8 cellular contexts compared by ENCODE assay signal in the genomic region with DNA sequence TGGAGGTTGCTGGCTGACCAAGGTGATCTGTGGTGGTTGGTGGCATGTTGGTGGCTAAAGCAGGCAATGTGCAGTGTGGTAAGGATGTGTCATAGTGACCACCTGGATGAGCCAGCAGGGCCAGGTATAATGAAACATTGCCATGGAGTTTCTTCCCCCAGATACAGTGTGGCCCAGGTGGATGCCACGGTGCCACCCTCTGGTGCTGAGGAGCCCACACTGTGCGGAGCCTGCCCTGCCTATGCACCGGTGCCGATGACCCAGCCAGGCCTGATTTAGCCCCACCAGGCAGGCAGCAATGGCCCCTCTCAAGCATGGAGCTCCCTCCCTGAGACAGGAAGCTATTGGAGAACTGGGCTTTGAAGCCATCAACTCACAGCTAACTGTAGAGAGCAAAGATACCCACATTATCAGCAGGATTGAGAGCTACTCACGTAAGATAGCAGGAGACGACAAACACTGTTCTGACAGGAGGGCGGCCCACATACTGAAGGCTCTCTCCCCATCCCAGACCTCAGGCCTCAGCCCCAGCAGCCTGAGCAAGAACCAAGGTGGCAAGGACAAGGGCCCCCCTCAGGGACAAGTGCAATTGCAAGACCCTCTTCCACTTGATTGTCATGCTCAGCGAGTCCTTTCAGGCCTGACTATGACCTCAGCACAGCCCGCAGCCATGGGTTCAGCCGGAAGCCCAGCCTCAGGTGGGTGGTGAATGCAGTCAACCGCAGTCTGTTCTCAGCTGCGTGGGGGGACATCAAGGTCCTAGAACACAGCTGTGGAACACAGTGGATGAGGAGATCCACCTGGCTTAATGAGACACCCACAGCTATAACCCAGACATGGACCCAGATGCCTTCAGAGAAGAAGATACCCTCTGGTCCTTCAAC.
A peak's percentile ranks its signal among the peaks of the same experiment; 100 is the strongest.
DNase-seq lines count a peak whose midpoint lies in the region; ATAC-seq, FAIRE-seq and TF ChIP-seq lines count a peak whose summit lies in the region.

No MANE protein-coding gene starts in this region.

- ATAC-seq in HG02610 (IDR thresholded peaks at IDR 0.05; ENCODE audit: unreplicated experiment) (peak; percentile 86), esophagus mucosa (peak; percentile 62)

- FAIRE-seq in GM12892 (lab: Jason Lieb, UNC), result peak; percentile 98

- peak; percentile 56; the same call in 1 of the 2 replicates for TF ChIP-seq POLR2A in GM12892 (IDR thresholded peaks at IDR 0.05; ENCODE audit: low read depth, low read length)

- DNase-seq in GM12892 (ENCODE audit: insufficient read length) (peak; percentile 67), T-helper 2 cell (peak in 4 of 5 experiments; percentile 27 to 77 (median 43)), globus pallidus (ENCODE audit: low spot score) (no peak), ureter (ENCODE audit: low spot score) (no peak), NCI-H146 treated with DMSO at 0.1 percent for 48 hours (lab: John Stamatoyannopoulos, UW; ENCODE audit: unreplicated experiment) (no peak), AG08396 (ENCODE audit: low spot score) (no peak)

Comparison
In these comparisons a context has a peak if more than half of its experiments do, and no peak if none do; other contexts are left out.
1. DNase-seq: peak in GM12892 (single experiment) and T-helper 2 cell (4 of 5); none in globus pallidus (single experiment), ureter (single experiment), NCI-H146 treated with DMSO at 0.1 percent for 48 hours (single experiment) and AG08396 (single experiment).